In the genomic region with DNA sequence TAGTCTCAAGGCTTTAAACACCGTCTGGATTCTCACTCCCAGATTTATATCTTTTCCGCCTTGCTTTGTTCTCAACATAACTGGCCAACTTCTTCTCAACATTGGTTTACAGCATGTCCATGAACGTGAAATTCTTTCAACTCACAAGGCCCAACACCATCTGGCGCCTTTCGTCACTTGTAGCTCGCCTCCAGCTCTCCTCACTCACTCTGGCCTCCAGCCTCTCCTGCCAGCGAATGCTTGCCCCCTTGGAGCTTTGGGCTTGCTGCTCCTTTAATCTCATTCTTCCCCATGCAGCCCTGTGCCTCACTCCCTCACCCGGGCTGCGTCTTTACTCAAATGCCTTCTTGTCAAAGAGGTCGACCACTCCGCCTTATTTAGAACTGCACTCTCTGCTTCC, we compare ENCODE assay signal across 35 cellular contexts.
DNase-seq lines count a peak whose midpoint lies in the region; ATAC-seq, FAIRE-seq and TF ChIP-seq lines count a peak whose summit lies in the region.
"Had no signal": no experiment of that assay in that cellular context is flagged by ENCODE, and none has a peak within 500 bp of the region (broad histone marks: within the 10 kb centered on the region; RNA-seq: fewer than 3 reads in every experiment).

No MANE protein-coding gene starts in this region.

- H2BK15ac ChIP-seq in H1 (ENCODE audit: low read length): no peak overlapping the region
- H2BK15ac ChIP-seq in neuronal stem cell (ENCODE audit: low read length): no peak overlapping the region

- no peak for TF ChIP-seq CTCF in H1 (IDR thresholded peaks at IDR 0.05; ENCODE audit: control extremely low read depth in 1 of 3, insufficient read depth in 1 of 3, low read depth in 1 of 3, low read length in 3 of 3)
- TF ChIP-seq CTCF in neural progenitor cell (IDR thresholded peaks at IDR 0.05): no peak

- H3K4me3 ChIP-seq in H1 (ENCODE audit: extremely low read depth in 1 of 4, insufficient read depth in 2 of 4, low read depth in 3 of 4, low read length in 4 of 4) (no peak overlapping the region), neural progenitor cell (no peak overlapping the region), neuronal stem cell (ENCODE audit: low read length in 2 of 2) (no peak overlapping the region)
- H3K4me3 ChIP-seq: A549; BLaER1; BLaER1 treated with 17β-estradiol and CSF1 and Interleukin-3, amounts not matched to agents 10 nM and 100 nM had no signal

- DNase-seq in H1 (ENCODE audit: low read depth in 1 of 2, low spot score in 2 of 2): no peak
- no peak for DNase-seq in neural progenitor cell (ENCODE audit: low spot score)
- DNase-seq in stimulated activated effector memory CD8-positive, alpha-beta T cell treated with anti-CD3 and anti-CD28 coated beads, Interleukin-12 subunit alpha, Interleukin-12 subunit beta, amount 100 ng/mL, for 72 hours (ENCODE audit: low spot score in 2 of 2): no peak
- no peak for DNase-seq in stimulated activated CD4-positive, alpha-beta T cell treated with anti-CD3 and anti-CD28 coated beads, Interleukin-12 subunit alpha, Interleukin-12 subunit beta, amount 100 ng/mL, for 4 hours
- no peak for DNase-seq in neuronal stem cell (ENCODE audit: low spot score)
- no peak for DNase-seq in caudate nucleus (lab: John Stamatoyannopoulos, UW)
- DNase-seq: 8988T; ACHN; AML-193; BE2C; C1 segment of cervical spinal cord; Caco-2; Calu3; CD4-positive, alpha-beta memory T cell; CD4-positive, alpha-beta T cell; CD4-positive, CD25-positive, alpha-beta regulatory T cell; CD8-positive, alpha-beta memory T cell; CD8-positive, alpha-beta T cell; COR-L47; DMS 273 treated with DMSO at 0.1 percent for 48 hours; DMS153; DMS53; DMS79; DMS79 treated with DMSO at 0.1 percent for 48 hours; DND-41; EL had no signal

- POLR2A ChIA-PET in H1 (lab: Charles Lee; ENCODE audit: partially characterized antibody): no interaction called here

- WGBS in H1 (ENCODE audit: extremely low coverage in 1 of 2, insufficient coverage in 1 of 2, insufficient read length in 1 of 2, insufficient replicate concordance in 2 of 2, low coverage in 1 of 2, low lambda C conversion rate in 2 of 2, missing lambda C conversion rate in 1 of 2), 2 experiments: 95% methylated on average over 11 of the region's 11 CpGs; no CpG with 5 or more reads in 1 of the 2 experiments
- no CpG with 5 or more reads among the region's 11 CpGs for WGBS in neuronal stem cell (ENCODE audit: extremely low coverage in 2 of 2, insufficient read length in 2 of 2, insufficient replicate concordance in 1 of 2), 2 donors

- H3K27me3 ChIP-seq in H1 (replicated peaks in 1 of 4; ENCODE audit: control insufficient read depth in 3 of 4, extremely low read depth in 1 of 4, insufficient read depth in 3 of 4, low read length in 3 of 4) (no peaks in the 10 kb centered on the region), neural progenitor cell (no peaks in the 10 kb centered on the region), neuronal stem cell (ENCODE audit: control insufficient read depth in 3 of 3, insufficient read depth in 3 of 3, low read depth in 1 of 3, low read length in 3 of 3) (no peaks in the 10 kb centered on the region)
- H3K27me3 ChIP-seq: BE2C; BLaER1; BLaER1 treated with 17β-estradiol and CSF1 and Interleukin-3, amounts not matched to agents 10 nM and 100 nM had no signal

- H3K14ac ChIP-seq in H1 (ENCODE audit: insufficient read length) (no peak overlapping the region), neuronal stem cell (ENCODE audit: low read length) (no peak overlapping the region)

- H3K36me3 ChIP-seq in H1 (ENCODE audit: control insufficient read depth in 2 of 4, insufficient read depth in 4 of 4, low read length in 3 of 4): no peaks in the 10 kb centered on the region
- no peaks in the 10 kb centered on the region for H3K36me3 ChIP-seq in neural progenitor cell
- no peaks in the 10 kb centered on the region for H3K36me3 ChIP-seq in neuronal stem cell (replicated peaks in 1 of 2; ENCODE audit: control insufficient read depth in 2 of 2, insufficient read depth in 2 of 2, low read length in 2 of 2)
- H3K36me3 ChIP-seq: BE2C; BLaER1; BLaER1 treated with 17β-estradiol and CSF1 and Interleukin-3, amounts not matched to agents 10 nM and 100 nM had no signal

- H3K27me3 Mint-ChIP-seq in neural progenitor cell (ENCODE audit: insufficient read depth, low read depth): peaks cover 2% of the 10 kb centered on the region
- H3K27me3 Mint-ChIP-seq: B cell; CD4-positive, alpha-beta memory T cell; CD4-positive, alpha-beta T cell; CD4-positive, CD25-positive, alpha-beta regulatory T cell; CD8-positive, alpha-beta memory T cell had no signal

- H3K56ac ChIP-seq in H1 (replicated peaks; ENCODE audit: insufficient read length, low read depth, low read length): no peak overlapping the region

- H2BK120ac ChIP-seq in H1 (replicated peaks; ENCODE audit: low read depth, low read length) (no peak overlapping the region), neuronal stem cell (ENCODE audit: low read depth, low read length) (no peak overlapping the region)

- TF ChIP-seq RAD21 in H1 (IDR thresholded peaks at IDR 0.05 in 1 of 2, conservative IDR thresholded peaks at IDR 0.05 in 1 of 2; ENCODE audit: low read depth in 2 of 2, low read length in 2 of 2): no peak

- H3K9ac ChIP-seq in H1 (replicated peaks in 1 of 4; ENCODE audit: extremely low read depth in 1 of 4, low read depth in 3 of 4, low read length in 3 of 4) (no peak overlapping the region), neural progenitor cell (no peak overlapping the region), neuronal stem cell (ENCODE audit: low read depth, low read length, poor library complexity) (no peak overlapping the region)
- H3K9ac ChIP-seq: BLaER1; BLaER1 treated with 17β-estradiol and CSF1 and Interleukin-3, amounts not matched to agents 10 nM and 100 nM had no signal

- H3K27ac Mint-ChIP-seq in neural progenitor cell: peak overlapping the region; percentile 36
- H3K27ac Mint-ChIP-seq in stimulated activated effector memory CD8-positive, alpha-beta T cell treated with anti-CD3 and anti-CD28 coated beads, Interleukin-12 subunit alpha, Interleukin-12 subunit beta, amount 100 ng/mL, for 72 hours: peak overlapping the region; percentile 69
- H3K27ac Mint-ChIP-seq: B cell; CD14-positive monocyte; CD4-positive, alpha-beta T cell; CD4-positive, CD25-positive, alpha-beta regulatory T cell; CD8-positive, alpha-beta memory T cell; CD8-positive, alpha-beta T cell had no signal

- H4K91ac ChIP-seq in H1 (replicated peaks; ENCODE audit: insufficient read length, low read length): no peak overlapping the region
- H4K91ac ChIP-seq in neuronal stem cell (ENCODE audit: low read depth, low read length, poor library complexity): no peak overlapping the region

- H3F3A ChIP-seq in neural progenitor cell (ENCODE audit: low read depth): no peaks in the 10 kb centered on the region

- peaks cover 40% of the 10 kb centered on the region for H3K9me3 Mint-ChIP-seq in neural progenitor cell
- H3K9me3 Mint-ChIP-seq in stimulated activated effector memory CD8-positive, alpha-beta T cell treated with anti-CD3 and anti-CD28 coated beads, Interleukin-12 subunit alpha, Interleukin-12 subunit beta, amount 100 ng/mL, for 72 hours: peaks cover 9% of the 10 kb centered on the region

- H2BK5ac ChIP-seq in H1 (ENCODE audit: low read depth, low read length) (no peak overlapping the region), neuronal stem cell (ENCODE audit: low read length) (no peak overlapping the region)

- H3K4ac ChIP-seq in H1 (replicated peaks; ENCODE audit: insufficient read length, low read depth, low read length): peak overlapping the region; percentile 49
- no peak overlapping the region for H3K4ac ChIP-seq in neuronal stem cell (ENCODE audit: low read length)

- no peak for TF ChIP-seq EP300 in H1 (IDR thresholded peaks at IDR 0.05; ENCODE audit: borderline replicate concordance in 1 of 2, low read depth in 2 of 2, low read length in 2 of 2)

- TF ChIP-seq POLR2A in H1 (IDR thresholded peaks at IDR 0.05; ENCODE audit: control extremely low read depth in 1 of 2, low read depth in 2 of 2, low read length in 2 of 2): no peak

- H3K4me2 ChIP-seq in H1 (ENCODE audit: insufficient read depth in 1 of 2, low read depth in 2 of 2, low read length in 2 of 2) (no peak overlapping the region), neural progenitor cell (no peak overlapping the region), neuronal stem cell (ENCODE audit: insufficient read depth, low read length, poor library complexity, severe bottlenecking) (no peak overlapping the region)
- H3K4me2 ChIP-seq: A549; BLaER1; BLaER1 treated with 17β-estradiol and CSF1 and Interleukin-3, amounts not matched to agents 10 nM and 100 nM had no signal

- H2BK12ac ChIP-seq in H1 (ENCODE audit: low read depth, low read length) (no peak overlapping the region), neuronal stem cell (ENCODE audit: low read length) (no peak overlapping the region)

- ATAC-seq in stimulated activated effector memory CD8-positive, alpha-beta T cell treated with anti-CD3 and anti-CD28 coated beads, Interleukin-12 subunit alpha, Interleukin-12 subunit beta, amount 100 ng/mL, for 72 hours: no peak
- ATAC-seq: A549; CD8-positive, alpha-beta T cell had no signal

- CTCF ChIA-PET in H1 (lab: Charles Lee; ENCODE audit: partially characterized antibody): no interaction called here

- peaks cover 0 to 4% of the 10 kb centered on the region in 2 experiments; a peak in 2 of 4 replicates for H3K9me3 ChIP-seq in H1 (ENCODE audit: insufficient read depth in 2 of 2, low read depth in 1 of 2, low read length in 1 of 2)
- H3K9me3 ChIP-seq in neural progenitor cell (ENCODE audit: low read depth): peaks cover 8% of the 10 kb centered on the region
- H3K9me3 ChIP-seq in neuronal stem cell (replicated peaks in 1 of 2; ENCODE audit: control insufficient read depth in 2 of 2, insufficient read depth in 1 of 2, low read depth in 1 of 2, low read length in 2 of 2): peaks cover 4 to 31% of the 10 kb centered on the region in 2 donors
- H3K9me3 ChIP-seq: A549, BE2C, Caco-2 had no signal

- no peak overlapping the region for H3K4me3 Mint-ChIP-seq in neural progenitor cell
- H3K4me3 Mint-ChIP-seq in stimulated activated effector memory CD8-positive, alpha-beta T cell treated with anti-CD3 and anti-CD28 coated beads, Interleukin-12 subunit alpha, Interleukin-12 subunit beta, amount 100 ng/mL, for 72 hours: no peak overlapping the region
- H3K4me3 Mint-ChIP-seq: B cell; CD14-positive monocyte; CD4-positive, alpha-beta memory T cell; CD4-positive, alpha-beta T cell; CD4-positive, CD25-positive, alpha-beta regulatory T cell; CD8-positive, alpha-beta T cell had no signal

- H3K18ac ChIP-seq in H1 (ENCODE audit: extremely low read depth, low read length) (no peak overlapping the region), neuronal stem cell (ENCODE audit: low read length) (no peak overlapping the region)

- H3K79me2 ChIP-seq in H1 (ENCODE audit: control insufficient read depth in 1 of 2, insufficient read depth in 2 of 2, low read length in 2 of 2) (no peaks in the 10 kb centered on the region), neural progenitor cell (ENCODE audit: low read depth) (no peaks in the 10 kb centered on the region)

- H3K36me3 Mint-ChIP-seq in neural progenitor cell: peaks cover 18% of the 10 kb centered on the region
- H3K36me3 Mint-ChIP-seq in stimulated activated effector memory CD8-positive, alpha-beta T cell treated with anti-CD3 and anti-CD28 coated beads, Interleukin-12 subunit alpha, Interleukin-12 subunit beta, amount 100 ng/mL, for 72 hours: no peaks in the 10 kb centered on the region
- H3K36me3 Mint-ChIP-seq: CD14-positive monocyte; CD4-positive, CD25-positive, alpha-beta regulatory T cell; CD8-positive, alpha-beta T cell had no signal

- no peaks in the 10 kb centered on the region; a peak in 1 of 7 replicates for H3K4me1 ChIP-seq in H1 (replicated peaks in 1 of 4; ENCODE audit: control insufficient read depth in 3 of 4, insufficient read depth in 4 of 4, low read length in 3 of 4)
- H3K4me1 ChIP-seq in neural progenitor cell: peaks cover 4% of the 10 kb centered on the region
- no peaks in the 10 kb centered on the region for H3K4me1 ChIP-seq in neuronal stem cell (ENCODE audit: control insufficient read depth in 2 of 2, insufficient read depth in 1 of 2, low read depth in 1 of 2, low read length in 2 of 2)
- H3K4me1 ChIP-seq: A549; BLaER1; BLaER1 treated with 17β-estradiol and CSF1 and Interleukin-3, amounts not matched to agents 10 nM and 100 nM; Caco-2 had no signal

- H4K20me1 ChIP-seq in H1 (replicated peaks in 1 of 2; ENCODE audit: control insufficient read depth in 1 of 2, insufficient read depth in 2 of 2, low read length in 2 of 2): no peaks in the 10 kb centered on the region
- no peaks in the 10 kb centered on the region for H4K20me1 ChIP-seq in neural progenitor cell (ENCODE audit: low read depth)
- H4K20me1 ChIP-seq: BLaER1; BLaER1 treated with 17β-estradiol and CSF1 and Interleukin-3, amounts not matched to agents 10 nM and 100 nM had no signal

- no peak overlapping the region for H3K23ac ChIP-seq in H1 (ENCODE audit: insufficient read length)
- H3K23ac ChIP-seq in neuronal stem cell (ENCODE audit: low read depth, low read length, poor library complexity): no peak overlapping the region

- no peak for FAIRE-seq in H1 (lab: Jason Lieb, UNC)
- FAIRE-seq: A204.1, A549, D721Med had no signal

- no peak overlapping the region for H2BK20ac ChIP-seq in H1 (ENCODE audit: low read length)

- H3K79me1 ChIP-seq in H1 (ENCODE audit: low read depth, low read length) (no peaks in the 10 kb centered on the region), neuronal stem cell (ENCODE audit: low read depth, low read length) (no peaks in the 10 kb centered on the region)

- no peaks in the 10 kb centered on the region for H3K4me1 Mint-ChIP-seq in neural progenitor cell
- H3K4me1 Mint-ChIP-seq in stimulated activated effector memory CD8-positive, alpha-beta T cell treated with anti-CD3 and anti-CD28 coated beads, Interleukin-12 subunit alpha, Interleukin-12 subunit beta, amount 100 ng/mL, for 72 hours: no peaks in the 10 kb centered on the region
- H3K4me1 Mint-ChIP-seq: B cell; CD14-positive monocyte; CD4-positive, alpha-beta memory T cell; CD4-positive, CD25-positive, alpha-beta regulatory T cell; CD8-positive, alpha-beta memory T cell had no signal

- H2AK5ac ChIP-seq in H1 (ENCODE audit: low read depth, low read length) (no peak overlapping the region), neuronal stem cell (ENCODE audit: low read depth, low read length) (no peak overlapping the region)

- H3K27ac ChIP-seq in H1 (ENCODE audit: low read depth, low read length): no peak overlapping the region
- H3K27ac ChIP-seq in neural progenitor cell: no peak overlapping the region
- H3K27ac ChIP-seq in neuronal stem cell (replicated peaks; ENCODE audit: low read length): no peak overlapping the region
- no peak overlapping the region for H3K27ac ChIP-seq in caudate nucleus (ENCODE audit: low read depth, low read length)
- H3K27ac ChIP-seq: 22Rv1; A549; BLaER1; BLaER1 treated with 17β-estradiol and CSF1 and Interleukin-3, amounts not matched to agents 10 nM and 100 nM; C4-2B had no signal

- H4K8ac ChIP-seq in H1 (ENCODE audit: extremely low read depth, insufficient read depth, low read length): no peak overlapping the region
- H4K8ac ChIP-seq in neuronal stem cell (ENCODE audit: low read depth, low read length): no peak overlapping the region

- H4K5ac ChIP-seq in H1 (ENCODE audit: insufficient read length, low read depth, low read length): no peak overlapping the region

- H2AFZ ChIP-seq in H1 (ENCODE audit: low read length) (no peak overlapping the region), neural progenitor cell (replicated peaks) (no peak overlapping the region), neuronal stem cell (ENCODE audit: low read length) (no peak overlapping the region)

- H3K23me2 ChIP-seq in H1 (ENCODE audit: low read depth, low read length): no peaks in the 10 kb centered on the region
